In the genomic region with DNA sequence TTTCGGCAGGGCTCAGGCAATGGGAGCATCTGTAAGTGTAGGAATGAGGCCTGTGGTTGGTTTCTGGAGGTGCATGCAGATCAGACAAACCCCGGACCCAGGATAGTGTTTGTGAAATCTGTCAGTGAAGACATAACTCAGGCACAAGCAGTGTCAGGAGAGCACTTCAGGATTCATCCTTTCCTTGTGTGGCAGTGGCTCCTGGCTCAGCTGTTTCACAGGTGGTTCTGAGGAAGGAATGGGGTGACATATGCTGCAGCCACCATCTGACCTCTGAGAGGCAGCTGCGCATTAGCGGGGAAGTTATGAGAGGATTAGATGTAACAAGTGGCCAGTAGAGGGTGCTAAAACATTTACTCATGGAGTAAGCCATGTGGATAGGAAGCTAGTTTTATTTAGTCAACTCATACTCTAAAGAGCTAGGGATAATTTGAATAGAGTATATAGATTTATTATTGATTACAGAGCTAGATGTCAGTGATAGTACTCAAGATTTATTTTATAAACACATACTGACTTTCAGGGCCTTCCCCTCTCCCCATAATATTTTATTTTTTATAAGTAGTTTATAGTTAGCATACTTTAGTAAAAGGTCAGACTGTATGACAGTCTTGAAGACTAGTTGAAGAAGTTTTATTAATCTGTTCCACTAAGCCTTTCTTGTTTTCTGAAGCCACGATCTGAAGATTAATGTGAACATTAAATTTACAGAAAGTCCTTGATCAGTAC, we compare ENCODE assay signal across 8 cellular contexts. TPM values are rescaled to one million over a fixed set of nuclear protein-coding genes. Genes with fewer than 3 reads are reported as not detected.
DNase-seq lines count a peak whose midpoint lies in the region; ATAC-seq and TF ChIP-seq lines count a peak whose summit lies in the region.

No MANE protein-coding gene starts in this region.

- TF ChIP-seq CTCF in A673 (conservative IDR thresholded peaks at IDR 0.05; ENCODE audit: low read depth, low read length) (peak; percentile 76), GM13976 (IDR thresholded peaks at IDR 0.05; ENCODE audit: borderline replicate concordance, control extremely low read depth, extremely low read depth, insufficient read depth, missing control alignments) (peak; percentile 52), NB4 (IDR thresholded peaks at IDR 0.05; ENCODE audit: low read depth, low read length) (peak; percentile 71), astrocyte of the spinal cord (IDR thresholded peaks at IDR 0.05; ENCODE audit: low read depth, low read length) (peak; percentile 61), gastrocnemius medialis (IDR thresholded peaks at IDR 0.05 in 4 of 5, conservative IDR thresholded peaks at IDR 0.05 in 1 of 5) (peak; percentile 50 to 75 (median 61))

- H3K4me3 ChIP-seq in A673 (ENCODE audit: low read depth, low read length, poor library complexity, severe bottlenecking) (no peak overlapping the region), NB4 (ENCODE audit: low read depth, low read length) (no peak overlapping the region), astrocyte of the spinal cord (ENCODE audit: low read depth, low read length) (no peak overlapping the region), gastrocnemius medialis (no peak overlapping the region)

- H3K27ac ChIP-seq in A673 (ENCODE audit: low read depth, low read length, poor library complexity, severe bottlenecking) = no peak overlapping the region
- H3K27ac ChIP-seq in gastrocnemius medialis = peak overlapping the region; percentile 69 to 79 (median 76)

- ATAC-seq in HG02759 (IDR thresholded peaks at IDR 0.05; ENCODE audit: unreplicated experiment) (peak; percentile 95), gastrocnemius medialis (peak; percentile 88 to 93)

- H3K9me3 ChIP-seq in A673 (ENCODE audit: low read depth, low read length, poor library complexity, severe bottlenecking) (no peaks in the 10 kb centered on the region), gastrocnemius medialis (no peaks in the 10 kb centered on the region)

- TF ChIP-seq POLR2A in NB4 (IDR thresholded peaks at IDR 0.05; ENCODE audit: extremely low read depth, insufficient read length) (no peak), gastrocnemius medialis (IDR thresholded peaks at IDR 0.05) (no peak)

- H3K36me3 ChIP-seq in A673 (ENCODE audit: insufficient read depth, low read length, poor library complexity, severe bottlenecking) = no peaks in the 10 kb centered on the region
- peaks cover 0 to 20% of the 10 kb centered on the region in 2 donors for H3K36me3 ChIP-seq in gastrocnemius medialis

- DNase-seq in A673 (ENCODE audit: low spot score) (peak; percentile 87), GM13976 (ENCODE audit: low spot score) (peak; percentile 23), NB4 (ENCODE audit: low read depth) (peak; percentile 82), SHP77 (lab: John Stamatoyannopoulos, UW) (peak; percentile 93 to 94), astrocyte of the spinal cord (ENCODE audit: low read depth, low spot score) (peak; percentile 82), hippocampal formation (lab: John Stamatoyannopoulos, UW) (peak; percentile 13 to 91), gastrocnemius medialis (peak; percentile 54 to 77)

- H3K4me1 ChIP-seq in A673 (ENCODE audit: insufficient read depth, low read length, poor library complexity, severe bottlenecking) (no peaks in the 10 kb centered on the region), gastrocnemius medialis (peaks cover 42 to 58% of the 10 kb centered on the region in 2 donors)

- POLR2A ChIA-PET in A673 (lab: Charles Lee; ENCODE audit: low non-redundant PET) = interaction anchor here (0.7 kb wide), 1 partner anchor 258 kb away, joined by 3 read pairs; no protein-coding TSS in a partner anchor

- H3K27me3 ChIP-seq in A673 (replicated peaks; ENCODE audit: insufficient read depth, low read depth, low read length, poor library complexity) = no peaks in the 10 kb centered on the region
- H3K27me3 ChIP-seq in gastrocnemius medialis = no peaks in the 10 kb centered on the region

- no TSS peak for BruUV-seq in A673 (replicated peaks; lab: Mats Ljungman, UMichigan)

- intact Hi-C loops in A673 (cut with micrococcal nuclease; ENCODE audit: unreplicated experiment) = loop anchor here (2.0 to 10.0 kb wide), 2 partner anchors 703 to 1143 kb away; no protein-coding TSS in a partner anchor
- intact Hi-C loops in gastrocnemius medialis (cut with DNase I; ENCODE audit: low total_unique reads) = loop anchor here (5.0 kb wide), 1 partner anchor 51 kb away; no protein-coding TSS in a partner anchor

- CTCF ChIA-PET in A673 (lab: Charles Lee) = interaction anchor here (0.6 to 1.6 kb wide), 13 partner anchors 11 to 1367 kb away, joined by 3 to 9 read pairs (median 3); a partner anchor contains a TSS

- in situ Hi-C loops in GM13976 (cut with MboI; ENCODE audit: low sequenced_read_pairs, unreplicated experiment) (no loop called here), astrocyte of the spinal cord (cut with HindIII; ENCODE audit: low sequenced_read_pairs) (no loop called here), gastrocnemius medialis (cut with MboI; ENCODE audit: low sequenced_read_pairs in 4 of 4) (loop anchor here in 1 of 4 donors (10.0 kb wide), 1 partner anchor 77 kb away; a partner anchor contains a TSS)

RNA-seq across cellular contexts. Expression of a gene that starts 28.4 kb away (rescaled TPM):
- total RNA-seq in A673 (2021) = 65.4 and 71.6 TPM in 2 replicates
- total RNA-seq in gastrocnemius medialis = 100 to 1,000 TPM in 3 of 4 donors, 10 to 100 TPM in 1; 90.3 to 149 (median 127) TPM

Comparison
In these comparisons a context has a peak if more than half of its experiments do, and no peak if none do; other contexts are left out.
1. DNase-seq: peak in every context shown above with its lines; median percentile 94 in SHP77; 87 in A673; 82 in NB4; 82 in astrocyte of the spinal cord; 66 in gastrocnemius medialis; 52 in hippocampal formation; 23 in GM13976.